1 cellular context compared by ENCODE assay signal in genomic region chr7:74187915-74188675, GRCh38.
TF ChIP-seq lines count a peak whose summit lies in the region.

No MANE protein-coding gene starts in this region.

TF ChIP-seq in SK-N-SH, 30 proteins besides CTCF, POLR2A, EP300 and RAD21 (continued from another document):
- peak; percentile 34; the same call in 1 of the 2 replicates for TF ChIP-seq SIN3A (IDR thresholded peaks at IDR 0.05; ENCODE audit: borderline replicate concordance, low read depth, low read length)
- TF ChIP-seq RXRA (IDR thresholded peaks at IDR 0.05; ENCODE audit: borderline replicate concordance, low read depth), result no peak; the same call in 1 of the 2 replicates
- no peak for TF ChIP-seq EZH2phosphoT487 (IDR thresholded peaks at IDR 0.05; ENCODE audit: borderline replicate concordance, low read depth)
- TF ChIP-seq NRF1 (IDR thresholded peaks at IDR 0.05; ENCODE audit: low read depth, low read length), result no peak
- peak; percentile 34 for TF ChIP-seq NFIC (IDR thresholded peaks at IDR 0.05; ENCODE audit: borderline replicate concordance)
- TF ChIP-seq, protein P1, sequence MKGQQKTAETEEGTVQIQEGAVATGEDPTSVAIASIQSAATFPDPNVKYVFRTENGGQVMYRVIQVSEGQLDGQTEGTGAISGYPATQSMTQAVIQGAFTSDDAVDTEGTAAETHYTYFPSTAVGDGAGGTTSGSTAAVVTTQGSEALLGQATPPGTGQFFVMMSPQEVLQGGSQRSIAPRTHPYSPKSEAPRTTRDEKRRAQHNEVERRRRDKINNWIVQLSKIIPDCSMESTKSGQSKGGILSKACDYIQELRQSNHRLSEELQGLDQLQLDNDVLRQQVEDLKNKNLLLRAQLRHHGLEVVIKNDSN (IDR thresholded peaks at IDR 0.05; ENCODE audit: borderline replicate concordance, low read depth), result no peak
- peak; percentile 78 for TF ChIP-seq PBX3 (IDR thresholded peaks at IDR 0.05)
- TF ChIP-seq, protein P2, sequence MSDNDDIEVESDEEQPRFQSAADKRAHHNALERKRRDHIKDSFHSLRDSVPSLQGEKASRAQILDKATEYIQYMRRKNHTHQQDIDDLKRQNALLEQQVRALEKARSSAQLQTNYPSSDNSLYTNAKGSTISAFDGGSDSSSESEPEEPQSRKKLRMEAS (IDR thresholded peaks at IDR 0.05; ENCODE audit: low read depth), result no peak
- no peak for TF ChIP-seq RCOR1 (IDR thresholded peaks at IDR 0.05; ENCODE audit: low read length)
- peak; percentile 39; the same call in 1 of the 2 replicates for TF ChIP-seq POLR2AphosphoS5 (IDR thresholded peaks at IDR 0.05; ENCODE audit: low read depth, low read length)
- TF ChIP-seq, protein P3, sequence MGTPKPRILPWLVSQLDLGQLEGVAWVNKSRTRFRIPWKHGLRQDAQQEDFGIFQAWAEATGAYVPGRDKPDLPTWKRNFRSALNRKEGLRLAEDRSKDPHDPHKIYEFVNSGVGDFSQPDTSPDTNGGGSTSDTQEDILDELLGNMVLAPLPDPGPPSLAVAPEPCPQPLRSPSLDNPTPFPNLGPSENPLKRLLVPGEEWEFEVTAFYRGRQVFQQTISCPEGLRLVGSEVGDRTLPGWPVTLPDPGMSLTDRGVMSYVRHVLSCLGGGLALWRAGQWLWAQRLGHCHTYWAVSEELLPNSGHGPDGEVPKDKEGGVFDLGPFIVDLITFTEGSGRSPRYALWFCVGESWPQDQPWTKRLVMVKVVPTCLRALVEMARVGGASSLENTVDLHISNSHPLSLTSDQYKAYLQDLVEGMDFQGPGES (IDR thresholded peaks at IDR 0.05; ENCODE audit: low read depth, low read length), result no peak
- TF ChIP-seq FOXJ3 (CRISPR knock-in tag; IDR thresholded peaks at IDR 0.05), result no peak
- TF ChIP-seq, protein P4, sequence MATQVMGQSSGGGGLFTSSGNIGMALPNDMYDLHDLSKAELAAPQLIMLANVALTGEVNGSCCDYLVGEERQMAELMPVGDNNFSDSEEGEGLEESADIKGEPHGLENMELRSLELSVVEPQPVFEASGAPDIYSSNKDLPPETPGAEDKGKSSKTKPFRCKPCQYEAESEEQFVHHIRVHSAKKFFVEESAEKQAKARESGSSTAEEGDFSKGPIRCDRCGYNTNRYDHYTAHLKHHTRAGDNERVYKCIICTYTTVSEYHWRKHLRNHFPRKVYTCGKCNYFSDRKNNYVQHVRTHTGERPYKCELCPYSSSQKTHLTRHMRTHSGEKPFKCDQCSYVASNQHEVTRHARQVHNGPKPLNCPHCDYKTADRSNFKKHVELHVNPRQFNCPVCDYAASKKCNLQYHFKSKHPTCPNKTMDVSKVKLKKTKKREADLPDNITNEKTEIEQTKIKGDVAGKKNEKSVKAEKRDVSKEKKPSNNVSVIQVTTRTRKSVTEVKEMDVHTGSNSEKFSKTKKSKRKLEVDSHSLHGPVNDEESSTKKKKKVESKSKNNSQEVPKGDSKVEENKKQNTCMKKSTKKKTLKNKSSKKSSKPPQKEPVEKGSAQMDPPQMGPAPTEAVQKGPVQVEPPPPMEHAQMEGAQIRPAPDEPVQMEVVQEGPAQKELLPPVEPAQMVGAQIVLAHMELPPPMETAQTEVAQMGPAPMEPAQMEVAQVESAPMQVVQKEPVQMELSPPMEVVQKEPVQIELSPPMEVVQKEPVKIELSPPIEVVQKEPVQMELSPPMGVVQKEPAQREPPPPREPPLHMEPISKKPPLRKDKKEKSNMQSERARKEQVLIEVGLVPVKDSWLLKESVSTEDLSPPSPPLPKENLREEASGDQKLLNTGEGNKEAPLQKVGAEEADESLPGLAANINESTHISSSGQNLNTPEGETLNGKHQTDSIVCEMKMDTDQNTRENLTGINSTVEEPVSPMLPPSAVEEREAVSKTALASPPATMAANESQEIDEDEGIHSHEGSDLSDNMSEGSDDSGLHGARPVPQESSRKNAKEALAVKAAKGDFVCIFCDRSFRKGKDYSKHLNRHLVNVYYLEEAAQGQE (IDR thresholded peaks at IDR 0.05; ENCODE audit: low read depth, low read length), result no peak
- peak; percentile 51; the same call in 1 of the 2 replicates for TF ChIP-seq TCF12 (IDR thresholded peaks at IDR 0.05)
- no peak for TF ChIP-seq MEF2A (IDR thresholded peaks at IDR 0.05; ENCODE audit: borderline replicate concordance, low read depth)
